Comparison of ENCODE assay signal across 8 cellular contexts in genomic region chr16:11354733-11355574, GRCh38. TPM values are rescaled to one million over a fixed set of nuclear protein-coding genes. Genes with fewer than 3 reads are reported as not detected.
DNase-seq lines count a peak whose midpoint lies in the region; ATAC-seq and TF ChIP-seq lines count a peak whose summit lies in the region.

No MANE protein-coding gene starts in this region.

- peaks cover 22% of the 10 kb centered on the region for H3K27me3 Mint-ChIP-seq in dendritic cell treated with granulocyte-macrophage colony-stimulating factor and Interleukin-4, amounts not matched to agents 40 ng/mL and 50 ng/mL, for 4 days

- CTCF ChIA-PET in SK-N-SH (lab: Yijun Ruan, JAX) = interaction anchor here (2.0 to 3.8 kb wide), 2 partner anchors 99 to 391 kb away, joined by 14 to 31 read pairs; partner anchors contain the start of gene SOCS1

- intact Hi-C loops in dendritic cell treated with granulocyte-macrophage colony-stimulating factor and Interleukin-4, amounts not matched to agents 40 ng/mL and 50 ng/mL, for 4 days (cut with micrococcal nuclease) = loop anchor here (2.0 to 10.0 kb wide), 3 partner anchors 28 to 390 kb away; no protein-coding TSS in a partner anchor

- peaks cover 11% of the 10 kb centered on the region for H3K36me3 Mint-ChIP-seq in dendritic cell treated with granulocyte-macrophage colony-stimulating factor and Interleukin-4, amounts not matched to agents 40 ng/mL and 50 ng/mL, for 4 days (ENCODE audit: low read depth)

- POLR2A ChIA-PET in SK-N-SH (lab: Yijun Ruan, JAX) = no interaction called here

- H3K27ac ChIP-seq in SK-N-SH (ENCODE audit: low read depth in 2 of 2, low read length in 1 of 2) = no peak overlapping the region

- H3K9me2 ChIP-seq in SK-N-SH = no peaks in the 10 kb centered on the region

- no peaks in the 10 kb centered on the region for H3K9me3 ChIP-seq in SK-N-SH

- H3K36me3 ChIP-seq in SK-N-SH (replicated peaks in 1 of 2; ENCODE audit: control insufficient read depth in 1 of 2, insufficient read depth in 2 of 2, low read length in 1 of 2) = no peaks in the 10 kb centered on the region

- TF ChIP-seq CTCF in omental fat pad (IDR thresholded peaks at IDR 0.05) (no peak), SK-N-SH (IDR thresholded peaks at IDR 0.05) (no peak)

- WGBS in SK-N-SH (ENCODE audit: low lambda C conversion rate) = 97% methylated on average over 11 of the region's 11 CpGs

- ATAC-seq in HG03159 (IDR thresholded peaks at IDR 0.05; ENCODE audit: unreplicated experiment) (peak; percentile 52), omental fat pad (ENCODE audit: low FRiP score) (no peak)

- DNase-seq in GM19238 (ENCODE audit: insufficient read length, low spot score) = peak; percentile 68
- peak; percentile 19 to 57 (median 28) for DNase-seq in activated CD4-positive, CD25-positive, alpha-beta regulatory T cell (lab: John Stamatoyannopoulos, UW)
- peak; percentile 52 to 77 (median 54) for DNase-seq in stimulated activated CD4-positive, alpha-beta T cell treated with anti-CD3 and anti-CD28 coated beads, TNF-alpha, amount 100 ng/mL, for 24 hours (ENCODE audit: low read depth in 3 of 3)
- no peak for DNase-seq in omental fat pad (ENCODE audit: low spot score)
- DNase-seq in SK-N-SH = no peak
- no peak for DNase-seq in SHP77 (lab: John Stamatoyannopoulos, UW)

- peaks cover 89% of the 10 kb centered on the region for H3K4me1 Mint-ChIP-seq in dendritic cell treated with granulocyte-macrophage colony-stimulating factor and Interleukin-4, amounts not matched to agents 40 ng/mL and 50 ng/mL, for 4 days (ENCODE audit: low read depth)

- TF ChIP-seq RAD21 in SK-N-SH (IDR thresholded peaks at IDR 0.05; ENCODE audit: low read length) = no peak

- no peak for TF ChIP-seq EP300 in SK-N-SH (IDR thresholded peaks at IDR 0.05; ENCODE audit: borderline replicate concordance in 1 of 2, low read depth in 1 of 2, low read length in 1 of 2)

- peaks cover 14 to 21% of the 10 kb centered on the region in 2 experiments for H3K4me1 ChIP-seq in SK-N-SH (ENCODE audit: control insufficient read depth in 1 of 2, insufficient read depth in 2 of 2, low read depth in 1 of 2, low read length in 1 of 2)

- H3K79me2 ChIP-seq in SK-N-SH (ENCODE audit: insufficient read depth) = peaks cover 19% of the 10 kb centered on the region; the same call in 1 of the 2 replicates

- no peak overlapping the region for H3K4me3 ChIP-seq in SK-N-SH (ENCODE audit: low read depth in 2 of 2, low read length in 1 of 2)

- H3K27ac Mint-ChIP-seq in dendritic cell treated with granulocyte-macrophage colony-stimulating factor and Interleukin-4, amounts not matched to agents 40 ng/mL and 50 ng/mL, for 4 days = peak overlapping the region; percentile 97

- H2AFZ ChIP-seq in SK-N-SH (ENCODE audit: low read depth) = no peak overlapping the region

- H3K4me2 ChIP-seq in SK-N-SH = no peak overlapping the region

- H3K9me3 Mint-ChIP-seq in dendritic cell treated with granulocyte-macrophage colony-stimulating factor and Interleukin-4, amounts not matched to agents 40 ng/mL and 50 ng/mL, for 4 days = no peaks in the 10 kb centered on the region

- peaks cover 26% of the 10 kb centered on the region for H3F3A ChIP-seq in SK-N-SH (replicated peaks; ENCODE audit: insufficient read depth)

- H3K27me3 ChIP-seq in SK-N-SH (ENCODE audit: insufficient read depth) = no peaks in the 10 kb centered on the region

- H3K4me3 Mint-ChIP-seq in dendritic cell treated with granulocyte-macrophage colony-stimulating factor and Interleukin-4, amounts not matched to agents 40 ng/mL and 50 ng/mL, for 4 days = peak overlapping the region; percentile 71

- H4K20me1 ChIP-seq in SK-N-SH (ENCODE audit: insufficient read depth) = no peaks in the 10 kb centered on the region

- H3K9ac ChIP-seq in SK-N-SH = no peak overlapping the region

TF ChIP-seq in SK-N-SH, 30 proteins besides CTCF, POLR2A, EP300 and RAD21:
- no peak for TF ChIP-seq MAX (IDR thresholded peaks at IDR 0.05; ENCODE audit: low read depth)
- no peak for TF ChIP-seq USF2 (IDR thresholded peaks at IDR 0.05; ENCODE audit: borderline replicate concordance, low read depth, low read length)

RNA-seq across cellular contexts. Expression of gene RMI2, which starts 9.7 kb away (rescaled TPM):
- 1 to 10 TPM in 2 of 4 donors, under 1 TPM in 1, not detected in 1; 0.72 to 1.7 (median 1.2) TPM for total RNA-seq in omental fat pad
- polyA plus RNA-seq in SK-N-SH (2012; rRNA removed) = 5.6 and 8.5 TPM in 2 replicates
- 11.5 and 13.0 TPM in 2 replicates for polyA plus RNA-seq in SK-N-SH (2012; cell fraction: cytosol; rRNA removed)
- 4.5 and 5.8 TPM in 2 replicates for polyA plus RNA-seq in SK-N-SH (2012; cell fraction: nucleus; rRNA removed)

Comparison
In these comparisons a context has a peak if more than half of its experiments do, and no peak if none do; other contexts are left out.
1. DNase-seq: peak in GM19238 (single experiment), activated CD4-positive, CD25-positive, alpha-beta regulatory T cell (4 of 4) and stimulated activated CD4-positive, alpha-beta T cell treated with anti-CD3 and anti-CD28 coated beads, TNF-alpha, amount 100 ng/mL, for 24 hours (3 of 3); none in omental fat pad (single experiment), SK-N-SH (single experiment) and SHP77 (0 of 2).